ENCODE assay signal across 22 cellular contexts in genomic region chr7:79862447-79862846, GRCh38.
A peak's percentile ranks its signal among the peaks of the same experiment; 100 is the strongest.
DNase-seq lines count a peak whose midpoint lies in the region; ATAC-seq, FAIRE-seq and TF ChIP-seq lines count a peak whose summit lies in the region.
"Had no signal": no experiment of that assay in that cellular context is flagged by ENCODE, and none has a peak within 500 bp of the region (broad histone marks: within the 10 kb centered on the region; RNA-seq: fewer than 3 reads in every experiment).

No MANE protein-coding gene starts in this region.

- H3K56ac ChIP-seq in H1 (replicated peaks; ENCODE audit: insufficient read length, low read depth, low read length), result no peak overlapping the region

- no peak overlapping the region for H3K27ac ChIP-seq in HepG2 (ENCODE audit: extremely low read length, insufficient read depth, low read length)
- H3K27ac ChIP-seq in right lobe of liver, result no peak overlapping the region
- no peak overlapping the region for H3K27ac ChIP-seq in H1 (ENCODE audit: low read depth, low read length)
- H3K27ac ChIP-seq in neuronal stem cell (replicated peaks; ENCODE audit: low read length), result no peak overlapping the region
- H3K27ac ChIP-seq: 22Rv1; BLaER1 treated with 17β-estradiol and CSF1 and Interleukin-3, amounts not matched to agents 10 nM and 100 nM had no signal

- H3K23me2 ChIP-seq in H1 (ENCODE audit: low read depth, low read length), result no peaks in the 10 kb centered on the region

- TF ChIP-seq CTCF in HepG2 (CRISPR knock-in tag; IDR thresholded peaks at IDR 0.05), result no peak
- no peak for TF ChIP-seq CTCF in right lobe of liver (IDR thresholded peaks at IDR 0.05)
- no peak for TF ChIP-seq CTCF in H1 (IDR thresholded peaks at IDR 0.05; ENCODE audit: control extremely low read depth in 1 of 3, insufficient read depth in 1 of 3, low read depth in 1 of 3, low read length in 3 of 3)

- no TSS peak for BruUV-seq in HepG2 (replicated peaks; lab: Mats Ljungman, UMichigan)

- H2AFZ ChIP-seq in HepG2 (ENCODE audit: low read length) (no peak overlapping the region), H1 (ENCODE audit: low read length) (no peak overlapping the region), neuronal stem cell (ENCODE audit: low read length) (peak overlapping the region; percentile 19)
- H2AFZ ChIP-seq: GM23338 had no signal

- H3K4me1 ChIP-seq in HepG2 (ENCODE audit: insufficient read depth, low read length), result no peaks in the 10 kb centered on the region
- H3K4me1 ChIP-seq in right lobe of liver, result no peaks in the 10 kb centered on the region
- H3K4me1 ChIP-seq in H1 (replicated peaks in 1 of 4; ENCODE audit: control insufficient read depth in 3 of 4, insufficient read depth in 4 of 4, low read length in 3 of 4), result no peaks in the 10 kb centered on the region
- peaks cover 0 to 3% of the 10 kb centered on the region in 2 donors for H3K4me1 ChIP-seq in neuronal stem cell (ENCODE audit: control insufficient read depth in 2 of 2, insufficient read depth in 1 of 2, low read depth in 1 of 2, low read length in 2 of 2)
- H3K4me1 ChIP-seq: BE2C; BLaER1 treated with 17β-estradiol and CSF1 and Interleukin-3, amounts not matched to agents 10 nM and 100 nM; HAP-1 had no signal

- H2BK5ac ChIP-seq in H1 (ENCODE audit: low read depth, low read length) (no peak overlapping the region), neuronal stem cell (ENCODE audit: low read length) (no peak overlapping the region)

- H3K36me3 ChIP-seq in HepG2 (replicated peaks in 1 of 2; ENCODE audit: control insufficient read depth in 1 of 2, insufficient read depth in 2 of 2, low read length in 2 of 2), result no peaks in the 10 kb centered on the region
- H3K36me3 ChIP-seq in right lobe of liver, result no peaks in the 10 kb centered on the region
- no peaks in the 10 kb centered on the region for H3K36me3 ChIP-seq in H1 (ENCODE audit: control insufficient read depth in 2 of 4, insufficient read depth in 4 of 4, low read length in 3 of 4)
- no peaks in the 10 kb centered on the region for H3K36me3 ChIP-seq in neuronal stem cell (replicated peaks in 1 of 2; ENCODE audit: control insufficient read depth in 2 of 2, insufficient read depth in 2 of 2, low read length in 2 of 2)
- H3K36me3 ChIP-seq: BE2C; BLaER1 treated with 17β-estradiol and CSF1 and Interleukin-3, amounts not matched to agents 10 nM and 100 nM; HAP-1 had no signal

- H2AK5ac ChIP-seq in H1 (ENCODE audit: low read depth, low read length), result no peak overlapping the region
- no peak overlapping the region for H2AK5ac ChIP-seq in neuronal stem cell (ENCODE audit: low read depth, low read length)

- H3K79me1 ChIP-seq in H1 (ENCODE audit: low read depth, low read length) (no peaks in the 10 kb centered on the region), neuronal stem cell (ENCODE audit: low read depth, low read length) (no peaks in the 10 kb centered on the region)

- H3K9ac ChIP-seq in HepG2 (ENCODE audit: insufficient read depth, low read depth, low read length), result no peak overlapping the region
- no peak overlapping the region for H3K9ac ChIP-seq in H1 (replicated peaks in 1 of 4; ENCODE audit: extremely low read depth in 1 of 4, low read depth in 3 of 4, low read length in 3 of 4)
- no peak overlapping the region for H3K9ac ChIP-seq in neuronal stem cell (ENCODE audit: low read depth, low read length, poor library complexity)
- H3K9ac ChIP-seq: BLaER1 treated with 17β-estradiol and CSF1 and Interleukin-3, amounts not matched to agents 10 nM and 100 nM had no signal

- intact Hi-C loops in HepG2 (cut with micrococcal nuclease; ENCODE audit: unreplicated experiment) (no loop called here), right lobe of liver (cut with DNase I) (no loop called here)

- no peak for TF ChIP-seq RAD21 in HepG2 (CRISPR knock-in tag; IDR thresholded peaks at IDR 0.05)
- TF ChIP-seq RAD21 in H1 (IDR thresholded peaks at IDR 0.05 in 1 of 2, conservative IDR thresholded peaks at IDR 0.05 in 1 of 2; ENCODE audit: low read depth in 2 of 2, low read length in 2 of 2), result no peak

- H4K8ac ChIP-seq in H1 (ENCODE audit: extremely low read depth, insufficient read depth, low read length), result no peak overlapping the region
- H4K8ac ChIP-seq in neuronal stem cell (ENCODE audit: low read depth, low read length), result no peak overlapping the region

- no peak overlapping the region for H4K5ac ChIP-seq in H1 (ENCODE audit: insufficient read length, low read depth, low read length)

- H3K27me3 ChIP-seq in HepG2 (ENCODE audit: control insufficient read depth in 1 of 2, insufficient read depth in 2 of 2, low read length in 2 of 2), result no peaks in the 10 kb centered on the region
- no peaks in the 10 kb centered on the region for H3K27me3 ChIP-seq in right lobe of liver
- no peaks in the 10 kb centered on the region for H3K27me3 ChIP-seq in H1 (replicated peaks in 1 of 4; ENCODE audit: control insufficient read depth in 3 of 4, extremely low read depth in 1 of 4, insufficient read depth in 3 of 4, low read length in 3 of 4)
- H3K27me3 ChIP-seq in neuronal stem cell (ENCODE audit: control insufficient read depth in 3 of 3, insufficient read depth in 3 of 3, low read depth in 1 of 3, low read length in 3 of 3), result no peaks in the 10 kb centered on the region
- H3K27me3 ChIP-seq: BE2C; BLaER1 treated with 17β-estradiol and CSF1 and Interleukin-3, amounts not matched to agents 10 nM and 100 nM had no signal

- in situ Hi-C loops in HepG2 (cut with HindIII; ENCODE audit: extremely low pct_ligation_motif_present, low pct_unique_long_range_greater_than_20kb), result no loop called here

- H2BK120ac ChIP-seq in H1 (replicated peaks; ENCODE audit: low read depth, low read length) (no peak overlapping the region), neuronal stem cell (ENCODE audit: low read depth, low read length) (no peak overlapping the region)

- DNase-seq in HepG2 (ENCODE audit: low spot score), result no peak
- no peak for DNase-seq in right lobe of liver
- no peak for DNase-seq in H1 (ENCODE audit: low read depth in 1 of 2, low spot score in 2 of 2)
- no peak for DNase-seq in neuronal stem cell (ENCODE audit: low spot score)
- DNase-seq in ureter (ENCODE audit: low spot score), result no peak
- DNase-seq: ACHN; AML-193; BE2C; CD4-positive, alpha-beta T cell; CD8-positive, alpha-beta memory T cell; DMS53; DMS79 treated with DMSO at 0.1 percent for 48 hours; GF-D8; HFFc6 had no signal

- H3K4ac ChIP-seq in H1 (replicated peaks; ENCODE audit: insufficient read length, low read depth, low read length), result no peak overlapping the region
- no peak overlapping the region for H3K4ac ChIP-seq in neuronal stem cell (ENCODE audit: low read length)

- H3K23ac ChIP-seq in H1 (ENCODE audit: insufficient read length) (no peak overlapping the region), neuronal stem cell (ENCODE audit: low read depth, low read length, poor library complexity) (no peak overlapping the region)

- H3K79me2 ChIP-seq in HepG2 (ENCODE audit: insufficient read depth, low read length) (no peaks in the 10 kb centered on the region), H1 (ENCODE audit: control insufficient read depth in 1 of 2, insufficient read depth in 2 of 2, low read length in 2 of 2) (no peaks in the 10 kb centered on the region)

- H3K4me2 ChIP-seq in HepG2 (ENCODE audit: low read depth, low read length) (no peak overlapping the region), H1 (ENCODE audit: insufficient read depth in 1 of 2, low read depth in 2 of 2, low read length in 2 of 2) (no peak overlapping the region), neuronal stem cell (ENCODE audit: insufficient read depth, low read length, poor library complexity, severe bottlenecking) (no peak overlapping the region)
- H3K4me2 ChIP-seq: BLaER1 treated with 17β-estradiol and CSF1 and Interleukin-3, amounts not matched to agents 10 nM and 100 nM; GM23338 had no signal

- H2BK15ac ChIP-seq in H1 (ENCODE audit: low read length) (no peak overlapping the region), neuronal stem cell (ENCODE audit: low read length) (no peak overlapping the region)

- H3K14ac ChIP-seq in H1 (ENCODE audit: insufficient read length) (no peak overlapping the region), neuronal stem cell (ENCODE audit: low read length) (no peak overlapping the region)

- no peaks in the 10 kb centered on the region for H4K20me1 ChIP-seq in HepG2 (ENCODE audit: insufficient read depth, low read length)
- no peaks in the 10 kb centered on the region for H4K20me1 ChIP-seq in H1 (replicated peaks in 1 of 2; ENCODE audit: control insufficient read depth in 1 of 2, insufficient read depth in 2 of 2, low read length in 2 of 2)
- H4K20me1 ChIP-seq: BLaER1 treated with 17β-estradiol and CSF1 and Interleukin-3, amounts not matched to agents 10 nM and 100 nM had no signal

- no peak overlapping the region for H2BK20ac ChIP-seq in H1 (ENCODE audit: low read length)

- no peak overlapping the region for H3K18ac ChIP-seq in H1 (ENCODE audit: extremely low read depth, low read length)
- H3K18ac ChIP-seq in neuronal stem cell (ENCODE audit: low read length), result no peak overlapping the region

- no peak for TF ChIP-seq POLR2A in HepG2 (IDR thresholded peaks at IDR 0.05; ENCODE audit: insufficient read depth in 1 of 2, low read depth in 2 of 2, low read length in 2 of 2)
- TF ChIP-seq POLR2A in right lobe of liver (IDR thresholded peaks at IDR 0.05), result no peak
- TF ChIP-seq POLR2A in H1 (IDR thresholded peaks at IDR 0.05; ENCODE audit: control extremely low read depth in 1 of 2, low read depth in 2 of 2, low read length in 2 of 2), result no peak

- WGBS in HepG2 (ENCODE audit: low lambda C conversion rate), result 3% methylated on average over 2 of the region's 2 CpGs
- WGBS in right lobe of liver (ENCODE audit: insufficient coverage, low coverage, low lambda C conversion rate, missing lambda C conversion rate), result 41% methylated on average over 2 of the region's 2 CpGs
- 82% methylated on average over 2 of the region's 2 CpGs; no CpG with 5 or more reads in 1 of the 2 experiments for WGBS in H1 (ENCODE audit: extremely low coverage in 1 of 2, insufficient coverage in 1 of 2, insufficient read length in 1 of 2, insufficient replicate concordance in 2 of 2, low coverage in 1 of 2, low lambda C conversion rate in 2 of 2, missing lambda C conversion rate in 1 of 2), 2 experiments
- WGBS in neuronal stem cell (ENCODE audit: extremely low coverage in 2 of 2, insufficient read length in 2 of 2, insufficient replicate concordance in 1 of 2), 2 donors, result no CpG with 5 or more reads among the region's 2 CpGs

- CTCF ChIA-PET in HepG2 (lab: Yijun Ruan, JAX; ENCODE audit: low intra/inter-chr PET ratio, low total read pairs), result no interaction called here
- CTCF ChIA-PET in H1 (lab: Charles Lee; ENCODE audit: partially characterized antibody), result no interaction called here

- ATAC-seq in HepG2 (no peak), right lobe of liver (no peak), HG02938 (IDR thresholded peaks at IDR 0.05; ENCODE audit: unreplicated experiment) (no peak)
- ATAC-seq: GM23338 had no signal

- POLR2A ChIA-PET in HepG2 (lab: Yijun Ruan, JAX) (no interaction called here), H1 (lab: Charles Lee; ENCODE audit: partially characterized antibody) (no interaction called here)

- H4K91ac ChIP-seq in H1 (replicated peaks; ENCODE audit: insufficient read length, low read length), result no peak overlapping the region
- no peak overlapping the region for H4K91ac ChIP-seq in neuronal stem cell (ENCODE audit: low read depth, low read length, poor library complexity)

- TF ChIP-seq EP300 in HepG2 (IDR thresholded peaks at IDR 0.05; ENCODE audit: low read depth in 2 of 2, low read length in 2 of 2), result no peak
- TF ChIP-seq EP300 in HepG2 (CRISPR knock-in tag; IDR thresholded peaks at IDR 0.05; ENCODE audit: borderline replicate concordance), result no peak
- no peak for TF ChIP-seq EP300 in H1 (IDR thresholded peaks at IDR 0.05; ENCODE audit: borderline replicate concordance in 1 of 2, low read depth in 2 of 2, low read length in 2 of 2)

- H3K4me3 ChIP-seq in HepG2 (replicated peaks in 1 of 3; ENCODE audit: insufficient read depth in 1 of 3, low read depth in 2 of 3, low read length in 3 of 3) (no peak overlapping the region), right lobe of liver (no peak overlapping the region), H1 (ENCODE audit: extremely low read depth in 1 of 4, insufficient read depth in 2 of 4, low read depth in 3 of 4, low read length in 4 of 4) (no peak overlapping the region), neuronal stem cell (ENCODE audit: low read length in 2 of 2) (no peak overlapping the region)
- H3K4me3 ChIP-seq: BLaER1 treated with 17β-estradiol and CSF1 and Interleukin-3, amounts not matched to agents 10 nM and 100 nM; GM23338; HAP-1 had no signal

- H3K9me3 ChIP-seq in HepG2 (ENCODE audit: low read length) (no peaks in the 10 kb centered on the region), right lobe of liver (no peaks in the 10 kb centered on the region), H1 (ENCODE audit: insufficient read depth in 2 of 2, low read depth in 1 of 2, low read length in 1 of 2) (0 out of 4 replicates have a peak, but pooled peaks cover 0 to 2% of the 10 kb centered on the region in 2 experiments), neuronal stem cell (replicated peaks in 1 of 2; ENCODE audit: control insufficient read depth in 2 of 2, insufficient read depth in 1 of 2, low read depth in 1 of 2, low read length in 2 of 2) (peaks cover 0 to 3% of the 10 kb centered on the region in 2 donors)
- H3K9me3 ChIP-seq: HAP-1 had no signal

- no peak for FAIRE-seq in HepG2 (lab: Jason Lieb, UNC)
- FAIRE-seq in H1 (lab: Jason Lieb, UNC), result no peak
- FAIRE-seq: GM12891, GM18507, H54 had no signal

- H2BK12ac ChIP-seq in H1 (ENCODE audit: low read depth, low read length), result no peak overlapping the region
- no peak overlapping the region for H2BK12ac ChIP-seq in neuronal stem cell (ENCODE audit: low read length)
